35 cellular contexts compared by ENCODE assay signal in the genomic region with DNA sequence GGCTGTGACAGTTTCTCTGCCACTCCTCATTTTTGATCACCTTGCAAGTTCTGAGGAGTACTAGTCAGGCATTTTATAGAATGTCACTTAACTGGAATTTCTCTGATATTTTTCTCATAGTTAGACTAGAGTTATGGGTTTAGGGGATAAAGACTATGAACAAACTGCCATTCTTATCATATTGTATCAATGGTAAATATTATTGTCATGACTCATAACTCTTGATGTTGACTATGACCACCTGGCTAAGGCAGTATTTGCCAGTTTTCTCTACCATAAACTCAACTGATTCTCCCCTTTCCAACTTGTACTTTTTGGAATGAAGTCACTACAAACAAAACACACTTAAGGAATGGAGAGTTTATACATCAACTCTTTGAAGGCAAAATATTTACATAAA. TPM values are rescaled to one million over a fixed set of nuclear protein-coding genes. Genes with fewer than 3 reads are reported as not detected.
"Had no signal": no experiment of that assay in that cellular context is flagged by ENCODE, and none has a peak within 500 bp of the region (broad histone marks: within the 10 kb centered on the region; RNA-seq: fewer than 3 reads in every experiment).

No MANE protein-coding gene starts in this region.

- H3K27me3 ChIP-seq: brain microvascular endothelial cell, cardiac muscle cell, SJCRH30 had no signal

- H3K36me3 ChIP-seq: brain microvascular endothelial cell, cardiac muscle cell, SJCRH30 had no signal

- H3K4me3 ChIP-seq: cardiac muscle cell, SJCRH30, SK-N-MC had no signal

- FAIRE-seq: TTC549 had no signal

- DNase-seq: activated CD4-positive, alpha-beta T cell treated with anti-CD3 and anti-CD28 coated beads, Interleukin-2, amount 10 ng/mL, durations not matched to agents 24 days and 14 days; activated CD4-positive, alpha-beta T cell treated with anti-CD3 and anti-CD28 coated beads, Interleukin-2, amount 50 U/mL, for 4 hours; activated CD8-positive, alpha-beta T cell treated with anti-CD3 and anti-CD28 coated beads for 36 hours; activated effector memory CD4-positive, alpha-beta T cell treated with anti-CD3 and anti-CD28 coated beads, Interleukin-2, amount 50 U/mL, for 16 hours; activated naive CD4-positive, alpha-beta T cell; activated naive CD4-positive, alpha-beta T cell treated with anti-CD3 and anti-CD28 coated beads, Interleukin-2, amount 50 U/mL, for 16 hours; activated naive CD8-positive, alpha-beta T cell treated with anti-CD3 and anti-CD28 coated beads for 36 hours; activated T-cell treated with anti-CD3 and anti-CD28 coated beads, Interleukin-2, amount 50 U/mL, for 1 hour; activated T-cell treated with anti-CD3 and anti-CD28 coated beads, Interleukin-2, amount 50 U/mL, for 72 hours; amniotic stem cell; aorta; brain microvascular endothelial cell; MM.1S; MV-4-11; NCI-H1092 treated with DMSO at 0.1 percent for 48 hours; NCI-H1417; NCI-H146; NCI-H187; NCI-H2029 treated with DMSO at 0.1 percent for 48 hours; NCI-H2107; NCI-H2171; NCI-H510A; NCI-H526; NCI-H748 treated with DMSO at 0.1 percent for 48 hours; NK-92 treated with Interleukin-12 subunit alpha and Interleukin-12 subunit beta, amount 100 ng/mL, for 24 hours; SHP77; SJCRH30 had no signal

RNA-seq across cellular contexts. Expression of a gene that starts 22.7 kb away (rescaled TPM):
- total RNA-seq: activated CD4-positive, alpha-beta T cell treated with anti-CD3 and anti-CD28 coated beads, Interleukin-2, amount 10 ng/mL, durations not matched to agents 24 days and 14 days; activated CD8-positive, alpha-beta memory T cell treated with anti-CD3 and anti-CD28 coated beads for 36 hours; activated CD8-positive, alpha-beta T cell treated with anti-CD3 and anti-CD28 coated beads for 36 hours; activated naive CD8-positive, alpha-beta T cell treated with anti-CD3 and anti-CD28 coated beads for 36 hours; activated T-cell treated with anti-CD3 and anti-CD28 coated beads, Interleukin-2, amount 50 U/mL, for 72 hours; aorta; cardiac muscle cell; chondrocyte; OCI-LY7; SJCRH30; T-helper 1 cell treated with Interleukin-12 subunit alpha and Interleukin-12 subunit beta and Interleukin-4 antibody, amounts not matched to agents 30 ng/mL and 1 ng/mL, for 36 hours had no signal

RNA-seq across cellular contexts. Expression of a gene that starts 49.8 kb away (rescaled TPM):
- total RNA-seq: activated CD4-positive, alpha-beta T cell treated with anti-CD3 and anti-CD28 coated beads, Interleukin-2, amount 10 ng/mL, durations not matched to agents 24 days and 14 days; activated CD8-positive, alpha-beta memory T cell treated with anti-CD3 and anti-CD28 coated beads for 36 hours; activated CD8-positive, alpha-beta T cell treated with anti-CD3 and anti-CD28 coated beads for 36 hours; activated naive CD8-positive, alpha-beta T cell treated with anti-CD3 and anti-CD28 coated beads for 36 hours; activated T-cell treated with anti-CD3 and anti-CD28 coated beads, Interleukin-2, amount 50 U/mL, for 72 hours; activated T-helper 17 cell treated with anti-CD3 and anti-CD28 coated beads, Interleukin-2, amount 50 U/mL, for 72 hours; aorta; cardiac muscle cell; chondrocyte; OCI-LY7; SJCRH30; T-helper 1 cell treated with Interleukin-12 subunit alpha and Interleukin-12 subunit beta and Interleukin-4 antibody, amounts not matched to agents 30 ng/mL and 1 ng/mL, for 36 hours had no signal

RNA-seq across cellular contexts. Expression of a gene that starts 57.2 kb away (rescaled TPM):
- total RNA-seq: activated CD4-positive, alpha-beta T cell treated with anti-CD3 and anti-CD28 coated beads, Interleukin-2, amount 10 ng/mL, durations not matched to agents 24 days and 14 days; activated CD8-positive, alpha-beta memory T cell treated with anti-CD3 and anti-CD28 coated beads for 36 hours; activated CD8-positive, alpha-beta T cell treated with anti-CD3 and anti-CD28 coated beads for 36 hours; activated naive CD8-positive, alpha-beta T cell treated with anti-CD3 and anti-CD28 coated beads for 36 hours; activated T-cell treated with anti-CD3 and anti-CD28 coated beads, Interleukin-2, amount 50 U/mL, for 72 hours; activated T-helper 17 cell treated with anti-CD3 and anti-CD28 coated beads, Interleukin-2, amount 50 U/mL, for 72 hours; aorta; cardiac muscle cell; chondrocyte; OCI-LY7; T-helper 1 cell treated with Interleukin-12 subunit alpha and Interleukin-12 subunit beta and Interleukin-4 antibody, amounts not matched to agents 30 ng/mL and 1 ng/mL, for 36 hours had no signal
